ENCODE assay signal across 2 cellular contexts in the genomic region with DNA sequence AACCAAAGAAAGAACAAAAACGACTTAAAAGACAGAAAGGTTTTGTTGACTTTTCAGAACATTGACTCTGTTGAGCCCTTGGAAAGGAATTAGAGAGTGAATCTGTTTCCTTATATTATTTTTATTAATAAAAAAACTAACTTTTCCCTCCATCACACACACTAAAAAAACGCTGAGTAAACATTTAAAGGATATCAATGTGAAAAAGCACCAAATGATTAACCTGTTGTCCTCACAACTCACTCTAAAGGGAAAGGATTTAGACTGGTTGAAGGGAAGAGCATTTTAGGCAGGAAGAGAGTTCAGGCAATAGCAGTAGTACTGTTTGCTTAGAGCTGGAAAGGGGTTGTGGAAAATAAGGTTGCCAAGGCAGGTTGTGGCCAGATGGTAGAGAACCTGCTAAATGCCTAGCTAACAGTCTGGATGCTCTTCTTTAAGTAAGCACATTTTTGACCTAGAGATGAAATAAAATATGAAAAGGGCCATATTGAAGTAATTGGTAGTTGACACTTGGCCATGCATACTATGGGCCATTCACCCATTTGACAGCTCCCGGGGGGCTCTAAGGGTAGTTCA.
TF ChIP-seq lines count a peak whose summit lies in the region.

No MANE protein-coding gene starts in this region.

TF ChIP-seq in HCT116, 20 proteins besides CTCF, POLR2A, EP300 and RAD21 (continued from another document):
- TF ChIP-seq, protein P1, sequence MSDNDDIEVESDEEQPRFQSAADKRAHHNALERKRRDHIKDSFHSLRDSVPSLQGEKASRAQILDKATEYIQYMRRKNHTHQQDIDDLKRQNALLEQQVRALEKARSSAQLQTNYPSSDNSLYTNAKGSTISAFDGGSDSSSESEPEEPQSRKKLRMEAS (IDR thresholded peaks at IDR 0.05), result no peak
- TF ChIP-seq EZH2phosphoT487 (IDR thresholded peaks at IDR 0.05; ENCODE audit: borderline replicate concordance) (no peak), ATF3 (IDR thresholded peaks at IDR 0.05) (no peak), POLR2AphosphoS5 (IDR thresholded peaks at IDR 0.05; ENCODE audit: low read depth, low read length) (no peak), CBX3 (IDR thresholded peaks at IDR 0.05; ENCODE audit: low read depth) (no peak), ELF1 (IDR thresholded peaks at IDR 0.05; ENCODE audit: borderline replicate concordance, low read depth) (no peak), REST (IDR thresholded peaks at IDR 0.05; ENCODE audit: low read depth) (no peak), ZFX (IDR thresholded peaks at IDR 0.05) (no peak), SP1 (IDR thresholded peaks at IDR 0.05; ENCODE audit: low read depth) (no peak), EZH2 (IDR thresholded peaks at IDR 0.05) (no peak), ZNF274 (IDR thresholded peaks at IDR 0.05; ENCODE audit: low read depth, low read length) (no peak), YY1 (IDR thresholded peaks at IDR 0.05; ENCODE audit: extremely low read depth, insufficient replicate concordance, low read depth, low read length) (no peak), EGR1 (IDR thresholded peaks at IDR 0.05; ENCODE audit: low read depth) (no peak), SIN3A (IDR thresholded peaks at IDR 0.05; ENCODE audit: low read depth) (no peak), TCF7L2 (IDR thresholded peaks at IDR 0.05; ENCODE audit: borderline replicate concordance, extremely low read depth, insufficient read depth, insufficient read length) (no peak)
- TF ChIP-seq, protein P2, sequence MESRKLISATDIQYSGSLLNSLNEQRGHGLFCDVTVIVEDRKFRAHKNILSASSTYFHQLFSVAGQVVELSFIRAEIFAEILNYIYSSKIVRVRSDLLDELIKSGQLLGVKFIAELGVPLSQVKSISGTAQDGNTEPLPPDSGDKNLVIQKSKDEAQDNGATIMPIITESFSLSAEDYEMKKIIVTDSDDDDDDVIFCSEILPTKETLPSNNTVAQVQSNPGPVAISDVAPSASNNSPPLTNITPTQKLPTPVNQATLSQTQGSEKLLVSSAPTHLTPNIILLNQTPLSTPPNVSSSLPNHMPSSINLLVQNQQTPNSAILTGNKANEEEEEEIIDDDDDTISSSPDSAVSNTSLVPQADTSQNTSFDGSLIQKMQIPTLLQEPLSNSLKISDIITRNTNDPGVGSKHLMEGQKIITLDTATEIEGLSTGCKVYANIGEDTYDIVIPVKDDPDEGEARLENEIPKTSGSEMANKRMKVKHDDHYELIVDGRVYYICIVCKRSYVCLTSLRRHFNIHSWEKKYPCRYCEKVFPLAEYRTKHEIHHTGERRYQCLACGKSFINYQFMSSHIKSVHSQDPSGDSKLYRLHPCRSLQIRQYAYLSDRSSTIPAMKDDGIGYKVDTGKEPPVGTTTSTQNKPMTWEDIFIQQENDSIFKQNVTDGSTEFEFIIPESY (IDR thresholded peaks at IDR 0.05; ENCODE audit: extremely low read depth, insufficient replicate concordance, low read length), result no peak

TF ChIP-seq in SK-N-SH, 30 proteins besides CTCF, POLR2A, EP300 and RAD21:
- no peak for TF ChIP-seq USF1 (IDR thresholded peaks at IDR 0.05; ENCODE audit: borderline replicate concordance, low read depth)
- no peak for TF ChIP-seq TAF1 (IDR thresholded peaks at IDR 0.05; ENCODE audit: borderline replicate concordance, low read depth, low read length)
- TF ChIP-seq CHD2 (IDR thresholded peaks at IDR 0.05; ENCODE audit: low read length, partially characterized antibody), result no peak
- no peak for TF ChIP-seq RFX5 (IDR thresholded peaks at IDR 0.05; ENCODE audit: low read length)
- TF ChIP-seq GATA2 (CRISPR knock-in tag; IDR thresholded peaks at IDR 0.05), result no peak
- TF ChIP-seq FOXM1 (IDR thresholded peaks at IDR 0.05; ENCODE audit: low read depth), result no peak
- no peak for TF ChIP-seq EZH2phosphoT487 (IDR thresholded peaks at IDR 0.05; ENCODE audit: borderline replicate concordance, low read depth)
- TF ChIP-seq FOXJ3 (CRISPR knock-in tag; IDR thresholded peaks at IDR 0.05), result no peak
- no peak for TF ChIP-seq USF2 (IDR thresholded peaks at IDR 0.05; ENCODE audit: borderline replicate concordance, low read depth, low read length)
- TF ChIP-seq MXI1 (IDR thresholded peaks at IDR 0.05; ENCODE audit: low read depth, low read length), result no peak
- TF ChIP-seq TCF12 (IDR thresholded peaks at IDR 0.05), result no peak
- no peak for TF ChIP-seq RCOR1 (IDR thresholded peaks at IDR 0.05; ENCODE audit: low read length)
- no peak for TF ChIP-seq RXRA (IDR thresholded peaks at IDR 0.05; ENCODE audit: borderline replicate concordance, low read depth)
- no peak for TF ChIP-seq REST (IDR thresholded peaks at IDR 0.05; ENCODE audit: low read depth, low read length)
